ENCODE assay signal across 27 cellular contexts in genomic region chr1:203055983-203056382, GRCh38. TPM values are rescaled to one million over a fixed set of nuclear protein-coding genes. Genes with fewer than 3 reads are reported as not detected.
"Had no signal": no experiment of that assay in that cellular context is flagged by ENCODE, and none has a peak within 500 bp of the region (broad histone marks: within the 10 kb centered on the region; RNA-seq: fewer than 3 reads in every experiment).

No MANE protein-coding gene starts in this region.

- H3K27ac ChIP-seq: colonic mucosa, epithelial cell of prostate, gastrocnemius medialis, hepatocyte, lower lobe of right lung, neural progenitor cell, ovary, psoas muscle, skin epidermis, spleen, thoracic aorta, transverse colon, vagina had no signal

- DNase-seq: colonic mucosa; effector CD8-positive, alpha-beta T cell; endodermal cell; foreskin fibroblast; gastrocnemius medialis; head of caudate nucleus; kidney; left colon; left ventricle myocardium superior; lower lobe of right lung; natural killer cell; nucleus accumbens; ovary; posterior cingulate gyrus; right cardiac atrium; spleen; stimulated activated CD4-positive, alpha-beta T cell treated with anti-CD3 and anti-CD28 coated beads, Interleukin-4, amount 100 ng/mL, for 4 hours; transverse colon had no signal

- H3K4me3 ChIP-seq: colonic mucosa, gastrocnemius medialis, hepatocyte, lower lobe of right lung, neural progenitor cell, ovary, psoas muscle, skin epidermis, spleen, thoracic aorta, transverse colon, vagina had no signal

- H2AFZ ChIP-seq: hepatocyte, neural progenitor cell had no signal

- H3K4me2 ChIP-seq: hepatocyte, neural progenitor cell had no signal

- ATAC-seq: esophagus mucosa; gastrocnemius medialis; left colon; left ventricle myocardium superior; lower lobe of right lung; natural killer cell; psoas muscle; right cardiac atrium; stimulated activated memory B cell treated with anti-CD40 and anti-IgM and Interleukin-4, amounts not matched to agents 10 μg/mL and 1 μg/mL and 100 μg/mL, for 72 hours had no signal

- H3K9me3 ChIP-seq: colonic mucosa, gastrocnemius medialis, lower lobe of right lung, ovary, psoas muscle, spleen, thoracic aorta, transverse colon, vagina had no signal

- H3K36me3 ChIP-seq: colonic mucosa, lower lobe of right lung, neural progenitor cell, ovary, spleen, transverse colon, vagina had no signal

- H3K9ac ChIP-seq: neural progenitor cell had no signal

- H3K27me3 ChIP-seq: colonic mucosa, gastrocnemius medialis, hepatocyte, neural progenitor cell, ovary, transverse colon, vagina had no signal

- H3K4me1 ChIP-seq: colonic mucosa had no signal

RNA-seq across cellular contexts. Expression of gene MYOG, which starts 29.8 kb away (rescaled TPM):
- polyA plus RNA-seq: hepatocyte, ovary, right cardiac atrium, spleen had no signal
